12 cellular contexts compared by ENCODE assay signal in the genomic region with DNA sequence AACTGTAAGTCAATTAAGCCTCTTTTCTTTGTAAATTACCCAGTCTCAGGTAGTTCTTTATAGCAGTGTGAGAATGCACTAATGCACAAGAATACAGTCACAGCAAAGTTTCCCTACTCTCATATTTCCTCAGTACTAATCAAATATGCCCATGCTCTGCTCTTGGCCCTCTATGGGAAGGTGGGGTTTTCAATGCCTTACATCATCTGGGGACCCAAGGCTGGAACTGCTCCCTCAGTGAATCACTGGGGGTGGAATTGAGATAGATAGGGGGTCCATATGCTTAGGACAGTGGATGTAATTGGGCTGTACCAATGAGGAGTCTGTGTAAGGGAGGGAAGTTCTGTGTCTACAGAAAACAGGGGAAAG. TPM values are rescaled to one million over a fixed set of nuclear protein-coding genes. Genes with fewer than 3 reads are reported as not detected.
"Had no signal": no experiment of that assay in that cellular context is flagged by ENCODE, and none has a peak within 500 bp of the region (broad histone marks: within the 10 kb centered on the region; RNA-seq: fewer than 3 reads in every experiment).

No MANE protein-coding gene starts in this region.

- H3K4me3 ChIP-seq: heart right ventricle, left lung, sigmoid colon, uterus had no signal

- H3K4me1 ChIP-seq: uterus had no signal

- ATAC-seq: heart right ventricle had no signal

- H3K27ac Mint-ChIP-seq: activated CD4-positive, alpha-beta T cell treated with anti-CD3 and anti-CD28 coated beads, Interleukin-2, amount 10 ng/mL, durations not matched to agents 7 days and 5 days; T-helper 1 cell treated with Interleukin-12 subunit alpha and Interleukin-12 subunit beta and Interleukin-4 antibody, amounts not matched to agents 30 μg/mL and 1 μg/mL, for 36 hours had no signal

- H3K9me3 Mint-ChIP-seq: activated CD4-positive, alpha-beta T cell treated with anti-CD3 and anti-CD28 coated beads, Interleukin-2, amount 10 ng/mL, durations not matched to agents 7 days and 5 days; T-helper 1 cell treated with Interleukin-12 subunit alpha and Interleukin-12 subunit beta and Interleukin-4 antibody, amounts not matched to agents 30 μg/mL and 1 μg/mL, for 36 hours had no signal

- DNase-seq: activated CD4-positive, alpha-beta T cell treated with anti-CD3 and anti-CD28 coated beads, Interleukin-2, amount 10 ng/mL, durations not matched to agents 7 days and 5 days; activated CD4-positive, CD25-positive, alpha-beta regulatory T cell; activated CD8-positive, alpha-beta memory T cell treated with anti-CD3 and anti-CD28 coated beads for 24 hours; activated naive CD4-positive, alpha-beta T cell treated with anti-CD3 and anti-CD28 coated beads, Interleukin-2, amount 50 U/mL, for 16 hours; amygdala; heart right ventricle; left lung; sigmoid colon; stimulated activated naive CD4-positive, alpha-beta T cell treated with Interleukin-2 at 50 U/mL for 16 hours; uterus had no signal

- H3K27me3 ChIP-seq: heart right ventricle, left lung, sigmoid colon, uterus had no signal

- H3K9me3 ChIP-seq: heart right ventricle, left lung, sigmoid colon, uterus had no signal

- H3K27me3 Mint-ChIP-seq: activated CD4-positive, alpha-beta T cell treated with anti-CD3 and anti-CD28 coated beads, Interleukin-2, amount 10 ng/mL, durations not matched to agents 7 days and 5 days had no signal

- H3K36me3 ChIP-seq: heart right ventricle, left lung, sigmoid colon, uterus had no signal

- H3K4me1 Mint-ChIP-seq: activated CD4-positive, alpha-beta T cell treated with anti-CD3 and anti-CD28 coated beads, Interleukin-2, amount 10 ng/mL, durations not matched to agents 7 days and 5 days had no signal

- H3K4me3 Mint-ChIP-seq: activated CD4-positive, alpha-beta T cell treated with anti-CD3 and anti-CD28 coated beads, Interleukin-2, amount 10 ng/mL, durations not matched to agents 7 days and 5 days; T-helper 1 cell treated with Interleukin-12 subunit alpha and Interleukin-12 subunit beta and Interleukin-4 antibody, amounts not matched to agents 30 μg/mL and 1 μg/mL, for 36 hours had no signal

RNA-seq across cellular contexts. Expression of gene AKR1C2, which starts 57.3 kb away (rescaled TPM):
- total RNA-seq: osteocyte had no signal
